In the genomic region with DNA sequence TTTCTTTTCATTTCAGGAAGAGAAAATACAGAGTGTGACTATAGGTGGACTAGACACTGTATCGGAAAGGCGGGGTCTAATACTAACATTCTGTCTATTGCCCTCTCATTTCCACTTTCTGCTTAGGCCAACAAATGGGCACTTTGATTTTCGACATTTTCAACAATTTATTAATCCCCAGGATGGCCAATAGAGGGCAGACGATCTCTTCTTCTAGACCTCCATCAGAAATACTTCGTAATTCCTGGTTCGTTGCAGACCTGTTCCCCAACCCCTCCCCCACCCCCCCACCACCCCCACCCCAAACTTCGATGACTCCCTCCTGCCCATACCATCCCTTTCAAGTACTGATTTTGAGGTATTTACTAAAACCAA, we compare ENCODE assay signal across 8 cellular contexts. TPM values are rescaled to one million over a fixed set of nuclear protein-coding genes. Genes with fewer than 3 reads are reported as not detected.
DNase-seq lines count a peak whose midpoint lies in the region; ATAC-seq, FAIRE-seq and TF ChIP-seq lines count a peak whose summit lies in the region.

No MANE protein-coding gene starts in this region.

- H2BK5ac ChIP-seq in neuronal stem cell (ENCODE audit: low read length) = no peak overlapping the region

- DNase-seq in heart left ventricle (no peak), left cardiac atrium (no peak), NCI-H2081 treated with DMSO at 0.1 percent for 48 hours (lab: John Stamatoyannopoulos, UW) (peak; percentile 46), astrocyte (ENCODE audit: low read depth) (no peak), left lung (no peak), neuronal stem cell (ENCODE audit: low spot score) (no peak)
- DNase-seq in activated naive CD4-positive, alpha-beta T cell treated with anti-CD3 and anti-CD28 coated beads, Interleukin-2, amount 50 U/mL, for 16 hours = no peak

- H2AK5ac ChIP-seq in neuronal stem cell (ENCODE audit: low read depth, low read length) = no peak overlapping the region

- H3K14ac ChIP-seq in neuronal stem cell (ENCODE audit: low read length) = no peak overlapping the region

- no peak overlapping the region for H3K4ac ChIP-seq in neuronal stem cell (ENCODE audit: low read length)

- TF ChIP-seq CTCF in heart left ventricle (IDR thresholded peaks at IDR 0.05) (peak; percentile 42 to 76 (median 66)), astrocyte (IDR thresholded peaks at IDR 0.05; ENCODE audit: insufficient read depth, low read depth, low read length) (peak; percentile 45), left lung (IDR thresholded peaks at IDR 0.05) (peak; percentile 38 to 51)

- ATAC-seq in heart left ventricle (no peak), left cardiac atrium (no peak), left lung (no peak), HG03108 (IDR thresholded peaks at IDR 0.05; ENCODE audit: unreplicated experiment) (no peak)

- H3K27me3 Mint-ChIP-seq in astrocyte (ENCODE audit: low read depth, unreplicated experiment) = no peaks in the 10 kb centered on the region

- no peak overlapping the region for H3K27ac ChIP-seq in heart left ventricle
- H3K27ac ChIP-seq in astrocyte (ENCODE audit: low read depth, low read length) = peak overlapping the region; percentile 49
- no peak overlapping the region for H3K27ac ChIP-seq in left lung
- no peak overlapping the region for H3K27ac ChIP-seq in neuronal stem cell (replicated peaks; ENCODE audit: low read length)

- H3K4me1 ChIP-seq in heart left ventricle (peaks cover 0 to 28% (median 12%) of the 10 kb centered on the region in 12 donors), astrocyte (ENCODE audit: insufficient read depth, low read length) (peaks cover 13% of the 10 kb centered on the region), left lung (peaks cover 5 to 34% of the 10 kb centered on the region in 2 donors), neuronal stem cell (ENCODE audit: control insufficient read depth in 2 of 2, insufficient read depth in 1 of 2, low read depth in 1 of 2, low read length in 2 of 2) (peaks cover 0 to under 1% of the 10 kb centered on the region in 2 donors)

- H3K4me1 Mint-ChIP-seq in astrocyte (ENCODE audit: low read depth, unreplicated experiment) = peaks cover 11% of the 10 kb centered on the region

- intact Hi-C loops in heart left ventricle (cut with DNase I) (loop anchor here (1.0 to 10.0 kb wide), 12 partner anchors 107 to 435 kb away; no protein-coding TSS in a partner anchor), left cardiac atrium (cut with DNase I) (loop anchor here (5.0 to 10.0 kb wide), 2 partner anchors 103 to 430 kb away; no protein-coding TSS in a partner anchor), left lung (cut with DNase I) (loop anchor here in 1 of 2 donors (5.0 to 10.0 kb wide), 2 partner anchors 133 to 305 kb away; no protein-coding TSS in a partner anchor)

- H3K79me2 ChIP-seq in astrocyte (ENCODE audit: insufficient read depth, low read length) = peaks cover 26% of the 10 kb centered on the region

- 7 to 10% (median 8%) methylated on average over 7 of the region's 7 CpGs for WGBS in heart left ventricle, 4 donors
- no CpG with 5 or more reads among the region's 7 CpGs for WGBS in neuronal stem cell (ENCODE audit: extremely low coverage in 2 of 2, insufficient read length in 2 of 2, insufficient replicate concordance in 1 of 2), 2 donors

- no peak overlapping the region for H3K23ac ChIP-seq in neuronal stem cell (ENCODE audit: low read depth, low read length, poor library complexity)

- peaks cover 6% of the 10 kb centered on the region for H4K20me1 ChIP-seq in astrocyte (ENCODE audit: insufficient read depth, low read length)

- H2BK120ac ChIP-seq in neuronal stem cell (ENCODE audit: low read depth, low read length) = no peak overlapping the region

- no peak overlapping the region for H2BK12ac ChIP-seq in neuronal stem cell (ENCODE audit: low read length)

- H3K4me3 ChIP-seq in heart left ventricle (no peak overlapping the region), astrocyte (ENCODE audit: insufficient read depth, low read depth, low read length) (no peak overlapping the region), left lung (no peak overlapping the region), neuronal stem cell (ENCODE audit: low read length in 2 of 2) (no peak overlapping the region)

- H3K27me3 ChIP-seq in heart left ventricle (peaks cover 0 to 15% (median 0%) of the 10 kb centered on the region in 9 donors), astrocyte (ENCODE audit: insufficient read depth, low read length) (no peaks in the 10 kb centered on the region), left lung (peaks cover 0 to 31% of the 10 kb centered on the region in 2 donors), neuronal stem cell (ENCODE audit: control insufficient read depth in 3 of 3, insufficient read depth in 3 of 3, low read depth in 1 of 3, low read length in 3 of 3) (peaks cover 0 to 4% (median 0%) of the 10 kb centered on the region in 3 experiments)

- H3K27ac Mint-ChIP-seq in astrocyte (ENCODE audit: unreplicated experiment) = no peak overlapping the region

- peaks cover 4% of the 10 kb centered on the region for H3K79me1 ChIP-seq in neuronal stem cell (ENCODE audit: low read depth, low read length)

- H3K9me3 ChIP-seq in heart left ventricle (no peaks in the 10 kb centered on the region), astrocyte (ENCODE audit: insufficient read depth, low read depth, low read length) (no peaks in the 10 kb centered on the region), left lung (no peaks in the 10 kb centered on the region), neuronal stem cell (replicated peaks in 1 of 2; ENCODE audit: control insufficient read depth in 2 of 2, insufficient read depth in 1 of 2, low read depth in 1 of 2, low read length in 2 of 2) (no peaks in the 10 kb centered on the region)

- no peak overlapping the region for H4K8ac ChIP-seq in neuronal stem cell (ENCODE audit: low read depth, low read length)

- no peak overlapping the region for H3K18ac ChIP-seq in neuronal stem cell (ENCODE audit: low read length)

- H3K9me3 Mint-ChIP-seq in astrocyte (ENCODE audit: unreplicated experiment) = no peaks in the 10 kb centered on the region

- FAIRE-seq in astrocyte (lab: Jason Lieb, UNC) = no peak

- H2BK15ac ChIP-seq in neuronal stem cell (ENCODE audit: low read length) = no peak overlapping the region

- H2AFZ ChIP-seq in astrocyte (ENCODE audit: low read depth, low read length) (no peak overlapping the region), neuronal stem cell (ENCODE audit: low read length) (no peak overlapping the region)

- no peak overlapping the region for H4K91ac ChIP-seq in neuronal stem cell (ENCODE audit: low read depth, low read length, poor library complexity)

- H3K4me2 ChIP-seq in astrocyte (ENCODE audit: low read length) (peak overlapping the region; percentile 32), neuronal stem cell (ENCODE audit: insufficient read depth, low read length, poor library complexity, severe bottlenecking) (no peak overlapping the region)

- no peaks in the 10 kb centered on the region for H3K36me3 ChIP-seq in heart left ventricle
- no peaks in the 10 kb centered on the region for H3K36me3 ChIP-seq in astrocyte (ENCODE audit: insufficient read depth, low read length)
- no peaks in the 10 kb centered on the region for H3K36me3 ChIP-seq in left lung
- no peaks in the 10 kb centered on the region for H3K36me3 ChIP-seq in neuronal stem cell (replicated peaks in 1 of 2; ENCODE audit: control insufficient read depth in 2 of 2, insufficient read depth in 2 of 2, low read length in 2 of 2)

- H3K36me3 Mint-ChIP-seq in astrocyte (ENCODE audit: low read depth, unreplicated experiment) = no peaks in the 10 kb centered on the region

- no peak overlapping the region for H3K4me3 Mint-ChIP-seq in astrocyte (ENCODE audit: unreplicated experiment)

- H3K9ac ChIP-seq in astrocyte (ENCODE audit: low read length) (no peak overlapping the region), neuronal stem cell (ENCODE audit: low read depth, low read length, poor library complexity) (no peak overlapping the region)

- TF ChIP-seq POLR2A in heart left ventricle (IDR thresholded peaks at IDR 0.05) = no peak

RNA-seq across cellular contexts. Expression of gene CRIM1, which starts 3.6 kb away (rescaled TPM):
- total RNA-seq in heart left ventricle (100 to 1,000 TPM in 3 of 9 donors, 10 to 100 TPM in 6; 34.9 to 120 (median 89.3) TPM), left cardiac atrium (100 to 1,000 TPM in 1 of 2 donors, 10 to 100 TPM in 1; 29.6 to 101 TPM), astrocyte (138 and 180 TPM in 2 replicates), left lung (10 to 100 TPM; 58.0 to 72.9 TPM)
- polyA plus RNA-seq in heart left ventricle = 10 to 100 TPM; 14.7 to 47.9 TPM
- 7.8 TPM for polyA plus RNA-seq in neuronal stem cell (2013, experiment 1 of 2)
- polyA plus RNA-seq in neuronal stem cell (2013, experiment 2 of 2) = 8.2 TPM
